13 cellular contexts compared by ENCODE assay signal in genomic region chr7:24318326-24318725, GRCh38. TPM values are rescaled to one million over a fixed set of nuclear protein-coding genes. Genes with fewer than 3 reads are reported as not detected.
A peak's percentile ranks its signal among the peaks of the same experiment; 100 is the strongest.
DNase-seq lines count a peak whose midpoint lies in the region; ATAC-seq and TF ChIP-seq lines count a peak whose summit lies in the region.
"Had no signal": no experiment of that assay in that cellular context is flagged by ENCODE, and none has a peak within 500 bp of the region (broad histone marks: within the 10 kb centered on the region; RNA-seq: fewer than 3 reads in every experiment).

No MANE protein-coding gene starts in this region.

- H3K4me3 ChIP-seq in GM12875 (ENCODE audit: low read depth, low read length) (no peak overlapping the region), PC-3 (ENCODE audit: low read length) (no peak overlapping the region), lower lobe of right lung (no peak overlapping the region), body of pancreas (no peak overlapping the region)
- H3K4me3 ChIP-seq: cardiac muscle cell had no signal

- H3K4me1 ChIP-seq in PC-3 (ENCODE audit: insufficient read depth, low read length) = no peaks in the 10 kb centered on the region
- H3K4me1 ChIP-seq in lower lobe of right lung = no peaks in the 10 kb centered on the region
- no peaks in the 10 kb centered on the region for H3K4me1 ChIP-seq in body of pancreas

- POLR2A ChIA-PET in PC-3 (lab: Charles Lee; ENCODE audit: unreplicated experiment) = no interaction called here

- no peak overlapping the region for H3K9ac ChIP-seq in PC-3 (ENCODE audit: low read length)

- H3F3A ChIP-seq in PC-3 (ENCODE audit: low read length, unreplicated experiment) = no peaks in the 10 kb centered on the region

- peaks cover 47% of the 10 kb centered on the region for H3K27me3 ChIP-seq in PC-3 (ENCODE audit: low read length)
- no peaks in the 10 kb centered on the region for H3K27me3 ChIP-seq in lower lobe of right lung (ENCODE audit: low read depth)
- no peaks in the 10 kb centered on the region for H3K27me3 ChIP-seq in body of pancreas
- H3K27me3 ChIP-seq: cardiac muscle cell, neutrophil had no signal

- H3K9me2 ChIP-seq in PC-3 (replicated peaks; ENCODE audit: low read length) = no peaks in the 10 kb centered on the region

- no peak overlapping the region for H3K4me2 ChIP-seq in PC-3 (ENCODE audit: low read length)

- 41 to 56% methylated on average over 6 of the region's 6 CpGs for WGBS in body of pancreas, 2 donors

- intact Hi-C loops in PC-3 (cut with micrococcal nuclease) (no loop called here), lower lobe of right lung (cut with DNase I) (no loop called here), body of pancreas (cut with DNase I) (no loop called here)

- no TSS peak for BruUV-seq in PC-3 (replicated peaks; lab: Mats Ljungman, UMichigan)

- no peaks in the 10 kb centered on the region for H4K20me1 ChIP-seq in PC-3 (ENCODE audit: low read length)

- ATAC-seq in PC-3 (no peak), HG02642 (IDR thresholded peaks at IDR 0.05; ENCODE audit: poor library complexity, unreplicated experiment) (no peak), lower lobe of right lung (no peak), body of pancreas (no peak), HG03108 (IDR thresholded peaks at IDR 0.05; ENCODE audit: unreplicated experiment) (no peak)

- H3K27ac ChIP-seq in PC-3 (ENCODE audit: low read length) (no peak overlapping the region), lower lobe of right lung (no peak overlapping the region), body of pancreas (no peak overlapping the region)
- H3K27ac ChIP-seq: cardiac muscle cell, neutrophil had no signal

- no peaks in the 10 kb centered on the region for H3K79me2 ChIP-seq in PC-3 (ENCODE audit: low read length)

- H3K9me3 ChIP-seq in PC-3 (ENCODE audit: low read length) = no peaks in the 10 kb centered on the region
- no peaks in the 10 kb centered on the region for H3K9me3 ChIP-seq in lower lobe of right lung
- H3K9me3 ChIP-seq in body of pancreas = no peaks in the 10 kb centered on the region
- H3K9me3 ChIP-seq: neutrophil had no signal

- H2AFZ ChIP-seq in PC-3 (ENCODE audit: low read length) = no peak overlapping the region

- no peak for TF ChIP-seq POLR2A in body of pancreas (IDR thresholded peaks at IDR 0.05)

- CTCF ChIA-PET in PC-3 (lab: Charles Lee) = no interaction called here

- H3K36me3 ChIP-seq in PC-3 (ENCODE audit: low read depth, low read length) (no peaks in the 10 kb centered on the region), lower lobe of right lung (no peaks in the 10 kb centered on the region), body of pancreas (replicated peaks in 1 of 2; ENCODE audit: insufficient read depth in 1 of 2, low read depth in 2 of 2) (no peaks in the 10 kb centered on the region)
- H3K36me3 ChIP-seq: cardiac muscle cell, neutrophil had no signal

- TF ChIP-seq CTCF in GM12875 (IDR thresholded peaks at IDR 0.05; ENCODE audit: borderline replicate concordance, insufficient read depth, low read depth, low read length) (peak; percentile 69), PC-3 (conservative IDR thresholded peaks at IDR 0.05; ENCODE audit: low read depth, low read length) (peak; percentile 56; the same call in 1 of the 2 replicates), lower lobe of right lung (IDR thresholded peaks at IDR 0.05) (no peak), body of pancreas (IDR thresholded peaks at IDR 0.05) (peak in 1 of 7 experiments; percentile 20)

- DNase-seq in A172 (ENCODE audit: low spot score) (peak; percentile 8), PC-3 (peak; percentile 53), germinal center (ENCODE audit: low spot score) (peak; percentile 38), lower lobe of right lung (no peak), body of pancreas (no peak)
- DNase-seq: CD4-positive, alpha-beta memory T cell; head of caudate nucleus; NCI-H1092 treated with DMSO at 0.1 percent for 48 hours had no signal

RNA-seq across cellular contexts. Expression of gene NPY, which starts 34.3 kb away (rescaled TPM):
- not detected in 2 replicates for total RNA-seq in A172 (2014; rRNA removed; shearing (Covaris generic))
- total RNA-seq in PC-3 (2014; rRNA removed) (not detected in 2 replicates), lower lobe of right lung (not detected), body of pancreas (1 to 10 TPM; 6.3 to 8.6 TPM)
- total RNA-seq: CD4-positive, alpha-beta memory T cell had no signal

Comparison
In these comparisons a context has a peak if more than half of its experiments do, and no peak if none do; other contexts are left out.
1. DNase-seq: peak in A172 (single experiment), PC-3 (single experiment) and germinal center (single experiment); none in lower lobe of right lung (single experiment) and body of pancreas (0 of 4).